In the genomic region with DNA sequence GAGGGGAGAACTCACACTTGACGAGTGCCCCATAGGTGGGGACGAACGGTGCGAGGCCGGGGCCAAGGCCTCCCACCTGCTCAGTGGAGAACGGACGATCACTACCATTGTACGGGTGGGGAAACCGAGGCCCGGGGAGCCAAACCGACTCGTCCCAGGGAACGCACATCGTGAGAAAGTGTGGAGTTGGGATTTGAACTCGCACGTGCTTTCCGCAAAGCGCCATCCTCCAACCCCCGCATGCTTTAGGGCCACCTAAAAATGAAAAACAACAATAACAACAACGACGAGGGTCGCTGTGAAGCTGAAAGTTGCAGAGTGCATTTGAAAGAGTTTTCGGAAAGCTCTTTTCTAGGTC, we compare ENCODE assay signal across 9 cellular contexts. TPM values are rescaled to one million over a fixed set of nuclear protein-coding genes. Genes with fewer than 3 reads are reported as not detected.
A peak's percentile ranks its signal among the peaks of the same experiment; 100 is the strongest.
DNase-seq lines count a peak whose midpoint lies in the region; ATAC-seq and TF ChIP-seq lines count a peak whose summit lies in the region.
"Had no signal": no experiment of that assay in that cellular context is flagged by ENCODE, and none has a peak within 500 bp of the region (broad histone marks: within the 10 kb centered on the region; RNA-seq: fewer than 3 reads in every experiment).

No MANE protein-coding gene starts in this region.

- ATAC-seq in HG02678 (IDR thresholded peaks at IDR 0.05; ENCODE audit: unreplicated experiment) (no peak), GM21360 (IDR thresholded peaks at IDR 0.05; ENCODE audit: unreplicated experiment) (no peak)

- peak overlapping the region; percentile 84 for H3K14ac ChIP-seq in neuronal stem cell (ENCODE audit: low read length)

- H3K27ac ChIP-seq in SJCRH30 (no peak overlapping the region), neuronal stem cell (replicated peaks; ENCODE audit: low read length) (no peak overlapping the region)

- H3K9me3 Mint-ChIP-seq in Caco-2 (ENCODE audit: unreplicated experiment), result no peaks in the 10 kb centered on the region

- H2AK5ac ChIP-seq in neuronal stem cell (ENCODE audit: low read depth, low read length), result peak overlapping the region; percentile 97

- no peak overlapping the region for H2BK5ac ChIP-seq in neuronal stem cell (ENCODE audit: low read length)

- TF ChIP-seq CTCF in Caco-2 (IDR thresholded peaks at IDR 0.05; ENCODE audit: insufficient read depth in 1 of 2, low read depth in 1 of 2, low read length in 1 of 2, severe bottlenecking in 1 of 2, unreplicated experiment in 1 of 2), result no peak
- TF ChIP-seq CTCF in epithelial cell of esophagus (IDR thresholded peaks at IDR 0.05; ENCODE audit: insufficient read depth, low read depth, low read length, missing control alignments), result no peak

- H3K9ac ChIP-seq in neuronal stem cell (ENCODE audit: low read depth, low read length, poor library complexity), result peak overlapping the region; percentile 80

- no peak overlapping the region for H3K4ac ChIP-seq in neuronal stem cell (ENCODE audit: low read length)

- H3K4me1 Mint-ChIP-seq in Caco-2 (ENCODE audit: low read depth, unreplicated experiment), result peaks cover 28% of the 10 kb centered on the region

- H3K36me3 ChIP-seq in Caco-2 (ENCODE audit: control insufficient read depth, insufficient read depth, low read length) (no peaks in the 10 kb centered on the region), SJCRH30 (no peaks in the 10 kb centered on the region), neuronal stem cell (replicated peaks in 1 of 2; ENCODE audit: control insufficient read depth in 2 of 2, insufficient read depth in 2 of 2, low read length in 2 of 2) (no peaks in the 10 kb centered on the region)

- peak overlapping the region; percentile 83 for H3K27ac Mint-ChIP-seq in Caco-2 (ENCODE audit: unreplicated experiment)

- H3K23ac ChIP-seq in neuronal stem cell (ENCODE audit: low read depth, low read length, poor library complexity), result peak overlapping the region; percentile 86

- no peak overlapping the region for H4K8ac ChIP-seq in neuronal stem cell (ENCODE audit: low read depth, low read length)

- H3K4me3 Mint-ChIP-seq in Caco-2 (ENCODE audit: unreplicated experiment), result peak overlapping the region; percentile 91

- no TSS peak for BruUV-seq in Caco-2 (replicated peaks; lab: Mats Ljungman, UMichigan)

- peak overlapping the region; percentile 86 for H3K18ac ChIP-seq in neuronal stem cell (ENCODE audit: low read length)

- peak overlapping the region; percentile 88 for H2AFZ ChIP-seq in neuronal stem cell (ENCODE audit: low read length)

- H3K9me3 ChIP-seq in Caco-2 (no peaks in the 10 kb centered on the region), SJCRH30 (replicated peaks) (no peaks in the 10 kb centered on the region), neuronal stem cell (replicated peaks in 1 of 2; ENCODE audit: control insufficient read depth in 2 of 2, insufficient read depth in 1 of 2, low read depth in 1 of 2, low read length in 2 of 2) (no peaks in the 10 kb centered on the region)

- DNase-seq in Caco-2, result no peak
- DNase-seq in SJCRH30, result no peak
- DNase-seq in epithelial cell of esophagus (ENCODE audit: low read depth), result no peak
- no peak for DNase-seq in neuronal stem cell (ENCODE audit: low spot score)
- no peak for DNase-seq in UCSD-AML1 (lab: John Stamatoyannopoulos, UW; ENCODE audit: unreplicated experiment)
- no peak for DNase-seq in NCI-H526 treated with DMSO at 0.1 percent for 48 hours (lab: John Stamatoyannopoulos, UW)

- peaks cover 24% of the 10 kb centered on the region for H3K4me1 ChIP-seq in Caco-2
- no peaks in the 10 kb centered on the region for H3K4me1 ChIP-seq in SJCRH30
- H3K4me1 ChIP-seq in neuronal stem cell (ENCODE audit: control insufficient read depth in 2 of 2, insufficient read depth in 1 of 2, low read depth in 1 of 2, low read length in 2 of 2), result peaks cover 5 to 9% of the 10 kb centered on the region in 2 donors

- intact Hi-C loops in Caco-2 (cut with micrococcal nuclease; ENCODE audit: unreplicated experiment), result loop anchor here (5.0 kb wide), 1 partner anchor 194 kb away; the partner anchor contains the start of gene ZNF574

- H4K91ac ChIP-seq in neuronal stem cell (ENCODE audit: low read depth, low read length, poor library complexity), result no peak overlapping the region

- H3K36me3 Mint-ChIP-seq in Caco-2 (ENCODE audit: insufficient read depth, unreplicated experiment), result peaks cover 11% of the 10 kb centered on the region

- H3K27me3 Mint-ChIP-seq in Caco-2 (ENCODE audit: insufficient read depth, unreplicated experiment), result peaks cover 3% of the 10 kb centered on the region

- POLR2A ChIA-PET in Caco-2 (lab: Charles Lee), result interaction anchor here (1.6 to 2.3 kb wide), 2 partner anchors 10 to 24 kb away, joined by 12 to 13 read pairs; partner anchors contain the start of gene RPS19

- no peak overlapping the region for H2BK15ac ChIP-seq in neuronal stem cell (ENCODE audit: low read length)

- no peak overlapping the region for H2BK120ac ChIP-seq in neuronal stem cell (ENCODE audit: low read depth, low read length)

- H3K79me1 ChIP-seq in neuronal stem cell (ENCODE audit: low read depth, low read length), result no peaks in the 10 kb centered on the region

- no peak overlapping the region for H2BK12ac ChIP-seq in neuronal stem cell (ENCODE audit: low read length)

- no CpG with 5 or more reads among the region's 23 CpGs for WGBS in neuronal stem cell (ENCODE audit: extremely low coverage in 2 of 2, insufficient read length in 2 of 2, insufficient replicate concordance in 1 of 2), 2 donors

- H3K27me3 ChIP-seq in Caco-2 (replicated peaks; ENCODE audit: control insufficient read depth, insufficient read depth, low read length), result no peaks in the 10 kb centered on the region
- H3K27me3 ChIP-seq in SJCRH30, result no peaks in the 10 kb centered on the region
- H3K27me3 ChIP-seq in neuronal stem cell (ENCODE audit: control insufficient read depth in 3 of 3, insufficient read depth in 3 of 3, low read depth in 1 of 3, low read length in 3 of 3), result peaks cover 0 to 40% (median 21%) of the 10 kb centered on the region in 3 experiments

- CTCF ChIA-PET in Caco-2 (lab: Charles Lee), result no interaction called here

- H3K4me3 ChIP-seq in Caco-2 (ENCODE audit: low read depth, low read length), result peak overlapping the region; percentile 89
- peak overlapping the region; percentile 77 for H3K4me3 ChIP-seq in SJCRH30
- H3K4me3 ChIP-seq in epithelial cell of esophagus (ENCODE audit: low read length), result peak overlapping the region; percentile 97
- peak overlapping the region; percentile 83 to 90 for H3K4me3 ChIP-seq in neuronal stem cell (ENCODE audit: low read length in 2 of 2)

- H3K4me2 ChIP-seq in neuronal stem cell (ENCODE audit: insufficient read depth, low read length, poor library complexity, severe bottlenecking), result peak overlapping the region; percentile 89

RNA-seq across cellular contexts. Expression of gene ARHGEF1, which starts 0.5 kb away (rescaled TPM):
- total RNA-seq in Caco-2 (2022), result 60.2 and 63.5 TPM in 2 replicates
- total RNA-seq in SJCRH30 (2014; rRNA removed; shearing (Covaris generic)), result 52.4 and 53.8 TPM in 2 replicates
- 30.0 TPM for polyA plus RNA-seq in neuronal stem cell (2013, experiment 1 of 2)
- polyA plus RNA-seq in neuronal stem cell (2013, experiment 2 of 2), result 29.8 TPM

RNA-seq across cellular contexts. Expression of gene CD79A, which starts 6.4 kb away (rescaled TPM):
- total RNA-seq in Caco-2 (2022), result 0.82 TPM in 1 of 2 replicates, not detected in the other
- 0.61 TPM in 1 of 2 replicates, not detected in the other for total RNA-seq in SJCRH30 (2014; rRNA removed; shearing (Covaris generic))
- polyA plus RNA-seq in neuronal stem cell (2013, experiment 1 of 2), result 0.67 TPM
- polyA plus RNA-seq in neuronal stem cell (2013, experiment 2 of 2), result 0.64 TPM

RNA-seq across cellular contexts. Expression of gene RPS19, which starts 23.4 kb away (rescaled TPM):
- total RNA-seq in Caco-2 (2022), result 3,297 and 3,418 TPM in 2 replicates
- total RNA-seq in SJCRH30 (2014; rRNA removed; shearing (Covaris generic)), result 2,068 and 2,616 TPM in 2 replicates
- 4,580 TPM for polyA plus RNA-seq in neuronal stem cell (2013, experiment 1 of 2)
- polyA plus RNA-seq in neuronal stem cell (2013, experiment 2 of 2), result 4,472 TPM

RNA-seq across cellular contexts. Expression of gene DMRTC2, which starts 38.6 kb away (rescaled TPM):
- not detected in 2 replicates for total RNA-seq in Caco-2 (2022)
- not detected in 2 replicates for total RNA-seq in SJCRH30 (2014; rRNA removed; shearing (Covaris generic))
- not detected for polyA plus RNA-seq in neuronal stem cell (2013, experiment 1 of 2)
- not detected for polyA plus RNA-seq in neuronal stem cell (2013, experiment 2 of 2)
- total RNA-seq: subcutaneous adipose tissue had no signal

RNA-seq across cellular contexts. Expression of gene LYPD4, which starts 39.0 kb away (rescaled TPM):
- not detected in 2 replicates for total RNA-seq in Caco-2 (2022)
- not detected in 2 replicates for total RNA-seq in SJCRH30 (2014; rRNA removed; shearing (Covaris generic))
- not detected for polyA plus RNA-seq in neuronal stem cell (2013, experiment 1 of 2)
- polyA plus RNA-seq in neuronal stem cell (2013, experiment 2 of 2), result not detected
- total RNA-seq: subcutaneous adipose tissue had no signal
